ENCODE assay signal across 9 cellular contexts in the genomic region with DNA sequence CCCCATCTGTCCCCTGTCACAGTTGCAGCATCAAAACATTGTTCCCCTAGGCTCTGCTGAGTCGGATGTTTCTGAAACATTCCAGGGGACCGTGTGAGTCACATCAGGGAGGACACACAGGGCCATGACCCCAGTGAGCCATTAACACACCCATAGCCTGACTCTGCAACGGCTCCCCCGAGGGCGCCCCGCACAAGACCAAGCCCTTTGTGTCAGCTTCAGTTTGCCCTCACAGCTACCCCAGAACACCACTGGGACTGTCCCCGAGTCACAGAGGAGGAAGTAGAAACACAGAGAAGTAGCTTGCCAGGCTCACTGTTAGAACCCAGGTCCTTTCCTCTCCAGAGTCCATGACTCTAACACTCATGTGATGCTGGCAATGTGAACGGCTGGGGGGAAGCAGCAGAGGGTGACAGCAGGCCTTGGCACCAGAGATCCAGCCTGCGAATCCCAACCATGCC.
DNase-seq lines count a peak whose midpoint lies in the region; ATAC-seq and TF ChIP-seq lines count a peak whose summit lies in the region.
"Had no signal": no experiment of that assay in that cellular context is flagged by ENCODE, and none has a peak within 500 bp of the region (broad histone marks: within the 10 kb centered on the region; RNA-seq: fewer than 3 reads in every experiment).

No MANE protein-coding gene starts in this region.

- peaks cover 2 to 24% of the 10 kb centered on the region in 2 donors for H3K27me3 Mint-ChIP-seq in CD4-positive, alpha-beta memory T cell

- no peaks in the 10 kb centered on the region for H3K9me3 ChIP-seq in CD4-positive, alpha-beta memory T cell (ENCODE audit: control insufficient read depth in 1 of 2, low read length in 2 of 2)
- H3K9me3 ChIP-seq in vagina = no peaks in the 10 kb centered on the region

- H3K27me3 ChIP-seq in rectal smooth muscle tissue (ENCODE audit: control insufficient read depth, insufficient read depth, low read length) (no peaks in the 10 kb centered on the region), vagina (no peaks in the 10 kb centered on the region)
- H3K27me3 ChIP-seq in CD4-positive, alpha-beta memory T cell (ENCODE audit: insufficient read depth, low read length) = no peaks in the 10 kb centered on the region

- no peak overlapping the region for H3K4me3 Mint-ChIP-seq in CD4-positive, alpha-beta memory T cell

- no peak overlapping the region for H3K27ac Mint-ChIP-seq in CD4-positive, alpha-beta memory T cell

- H3K4me3 ChIP-seq in rectal smooth muscle tissue (ENCODE audit: low read length) (no peak overlapping the region), vagina (no peak overlapping the region)
- no peak overlapping the region for H3K4me3 ChIP-seq in CD4-positive, alpha-beta memory T cell (ENCODE audit: low read length in 2 of 2)
- H3K4me3 ChIP-seq: SK-N-MC had no signal

- H3K36me3 ChIP-seq in rectal smooth muscle tissue (ENCODE audit: control insufficient read depth, insufficient read depth, low read length) (no peaks in the 10 kb centered on the region), vagina (no peaks in the 10 kb centered on the region)
- H3K36me3 ChIP-seq in CD4-positive, alpha-beta memory T cell (ENCODE audit: insufficient read depth, low read length) = no peaks in the 10 kb centered on the region

- ATAC-seq in GM19023 (IDR thresholded peaks at IDR 0.05; ENCODE audit: unreplicated experiment) = peak; percentile 63
- peak; percentile 80 for ATAC-seq in Right ventricle myocardium superior (ENCODE audit: poor library complexity)
- ATAC-seq in HG03095 (IDR thresholded peaks at IDR 0.05; ENCODE audit: unreplicated experiment) = no peak

- DNase-seq in NOMO-1 (lab: John Stamatoyannopoulos, UW; ENCODE audit: unreplicated experiment in 2 of 2) (peak; percentile 31 to 74), Right ventricle myocardium superior (peak; percentile 67), vagina (ENCODE audit: extremely low spot score in 2 of 2) (no peak), DMS153 treated with DMSO at 0.1 percent for 48 hours (lab: John Stamatoyannopoulos, UW; ENCODE audit: unreplicated experiment) (no peak)
- DNase-seq in CD4-positive, alpha-beta memory T cell = no peak

- no peaks in the 10 kb centered on the region for H3K4me1 ChIP-seq in rectal smooth muscle tissue (ENCODE audit: control insufficient read depth, insufficient read depth, low read length)
- no peaks in the 10 kb centered on the region for H3K4me1 ChIP-seq in CD4-positive, alpha-beta memory T cell (ENCODE audit: insufficient read depth, low read length)
- no peaks in the 10 kb centered on the region for H3K4me1 ChIP-seq in vagina

- TF ChIP-seq POLR2A in vagina (IDR thresholded peaks at IDR 0.05) = no peak

- peaks cover 0 to 4% (median under 1%) of the 10 kb centered on the region in 8 donors for H3K9me3 Mint-ChIP-seq in CD4-positive, alpha-beta memory T cell

- intact Hi-C loops in Right ventricle myocardium superior (cut with DNase I) = no loop called here
- intact Hi-C loops in CD4-positive, alpha-beta memory T cell (cut with micrococcal nuclease) = no loop called here
- intact Hi-C loops in vagina (cut with DNase I) = no loop called here

- TF ChIP-seq CTCF in vagina (IDR thresholded peaks at IDR 0.05) = no peak

- no peak overlapping the region for H3K9ac ChIP-seq in rectal smooth muscle tissue (ENCODE audit: low read length)

- no peaks in the 10 kb centered on the region for H3K36me3 Mint-ChIP-seq in CD4-positive, alpha-beta memory T cell

- no peaks in the 10 kb centered on the region for H3K4me1 Mint-ChIP-seq in CD4-positive, alpha-beta memory T cell

- POLR2A ChIA-PET in CD4-positive, alpha-beta memory T cell (lab: Charles Lee; ENCODE audit: partially characterized antibody) = no interaction called here

- CTCF ChIA-PET in CD4-positive, alpha-beta memory T cell (lab: Charles Lee; ENCODE audit: partially characterized antibody) = no interaction called here

- H3K27ac ChIP-seq in rectal smooth muscle tissue (ENCODE audit: low read depth, low read length) = peak overlapping the region; percentile 28
- no peak overlapping the region for H3K27ac ChIP-seq in CD4-positive, alpha-beta memory T cell (ENCODE audit: low read depth, low read length)
- no peak overlapping the region for H3K27ac ChIP-seq in vagina
- H3K27ac ChIP-seq: SK-N-MC had no signal

Comparison
In these comparisons a context has a peak if more than half of its experiments do, and no peak if none do; other contexts are left out.
1. DNase-seq: peak in NOMO-1 (2 of 2) and Right ventricle myocardium superior (single experiment); none in CD4-positive, alpha-beta memory T cell (0 of 5), vagina (0 of 2) and DMS153 treated with DMSO at 0.1 percent for 48 hours (single experiment).